In the genomic region with DNA sequence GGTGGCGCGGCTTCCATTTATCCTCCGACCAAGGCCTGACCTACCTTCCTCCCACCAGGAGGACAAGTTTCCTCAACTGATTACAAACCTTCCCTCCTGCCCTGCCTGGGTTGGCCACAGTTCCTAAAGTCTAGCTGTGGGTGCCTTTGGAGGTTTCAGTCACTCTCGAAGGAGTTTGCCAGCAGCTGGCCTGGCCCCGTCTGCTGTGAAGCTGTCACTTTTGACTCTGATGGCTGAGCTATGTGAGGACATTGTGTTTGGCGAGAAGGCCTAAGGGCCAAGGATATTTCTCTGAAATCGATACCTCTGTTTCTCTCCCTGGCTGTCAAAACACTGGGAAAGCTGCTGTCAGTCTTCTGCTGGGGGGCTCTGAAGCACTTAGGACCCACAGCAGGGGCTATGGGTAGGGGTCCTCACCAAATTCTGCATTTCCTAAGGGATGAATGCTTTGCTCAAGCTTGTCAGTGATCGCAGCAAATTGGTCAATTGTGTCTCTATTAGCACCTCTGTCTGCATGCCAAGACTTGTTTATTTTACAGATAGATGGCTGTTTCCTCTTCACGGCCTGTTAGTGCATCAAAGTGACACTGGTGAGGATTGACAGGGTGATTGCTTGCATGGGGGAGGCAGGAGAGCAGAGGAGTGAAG, we compare ENCODE assay signal across 1 cellular context.
TF ChIP-seq lines count a peak whose summit lies in the region.

No MANE protein-coding gene starts in this region.

TF ChIP-seq in neural cell, 6 proteins besides CTCF, POLR2A, EP300 and RAD21:
- TF ChIP-seq, protein P1, sequence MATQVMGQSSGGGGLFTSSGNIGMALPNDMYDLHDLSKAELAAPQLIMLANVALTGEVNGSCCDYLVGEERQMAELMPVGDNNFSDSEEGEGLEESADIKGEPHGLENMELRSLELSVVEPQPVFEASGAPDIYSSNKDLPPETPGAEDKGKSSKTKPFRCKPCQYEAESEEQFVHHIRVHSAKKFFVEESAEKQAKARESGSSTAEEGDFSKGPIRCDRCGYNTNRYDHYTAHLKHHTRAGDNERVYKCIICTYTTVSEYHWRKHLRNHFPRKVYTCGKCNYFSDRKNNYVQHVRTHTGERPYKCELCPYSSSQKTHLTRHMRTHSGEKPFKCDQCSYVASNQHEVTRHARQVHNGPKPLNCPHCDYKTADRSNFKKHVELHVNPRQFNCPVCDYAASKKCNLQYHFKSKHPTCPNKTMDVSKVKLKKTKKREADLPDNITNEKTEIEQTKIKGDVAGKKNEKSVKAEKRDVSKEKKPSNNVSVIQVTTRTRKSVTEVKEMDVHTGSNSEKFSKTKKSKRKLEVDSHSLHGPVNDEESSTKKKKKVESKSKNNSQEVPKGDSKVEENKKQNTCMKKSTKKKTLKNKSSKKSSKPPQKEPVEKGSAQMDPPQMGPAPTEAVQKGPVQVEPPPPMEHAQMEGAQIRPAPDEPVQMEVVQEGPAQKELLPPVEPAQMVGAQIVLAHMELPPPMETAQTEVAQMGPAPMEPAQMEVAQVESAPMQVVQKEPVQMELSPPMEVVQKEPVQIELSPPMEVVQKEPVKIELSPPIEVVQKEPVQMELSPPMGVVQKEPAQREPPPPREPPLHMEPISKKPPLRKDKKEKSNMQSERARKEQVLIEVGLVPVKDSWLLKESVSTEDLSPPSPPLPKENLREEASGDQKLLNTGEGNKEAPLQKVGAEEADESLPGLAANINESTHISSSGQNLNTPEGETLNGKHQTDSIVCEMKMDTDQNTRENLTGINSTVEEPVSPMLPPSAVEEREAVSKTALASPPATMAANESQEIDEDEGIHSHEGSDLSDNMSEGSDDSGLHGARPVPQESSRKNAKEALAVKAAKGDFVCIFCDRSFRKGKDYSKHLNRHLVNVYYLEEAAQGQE (IDR thresholded peaks at IDR 0.05; ENCODE audit: borderline replicate concordance) = no peak
- peak; percentile 81 for TF ChIP-seq POLR2AphosphoS5 (IDR thresholded peaks at IDR 0.05)
- no peak for TF ChIP-seq TAF1 (IDR thresholded peaks at IDR 0.05; ENCODE audit: low read depth)
- no peak for TF ChIP-seq MXI1 (conservative IDR thresholded peaks at IDR 0.05; ENCODE audit: poor library complexity, severe bottlenecking)
TF ChIP-seq in neural cell: peak in this region for 1.
